Comparison of ENCODE assay signal across 18 cellular contexts in genomic region chr6:150639823-150640331, GRCh38.
"Had no signal": no experiment of that assay in that cellular context is flagged by ENCODE, and none has a peak within 500 bp of the region (broad histone marks: within the 10 kb centered on the region; RNA-seq: fewer than 3 reads in every experiment).

No MANE protein-coding gene starts in this region.

- H3K9me3 ChIP-seq: left ventricle myocardium inferior, testis, upper lobe of left lung had no signal

- H3K27me3 ChIP-seq: testis, upper lobe of left lung had no signal

- H3K27ac Mint-ChIP-seq: activated T-helper 1 cell treated with anti-CD3 and anti-CD28 coated beads, Interleukin-12 subunit alpha, Interleukin-12 subunit beta, Interleukin-2, Interleukin-4 antibody, amounts not matched to agents 30 ng/mL and 10 ng/mL and 1 ng/mL, durations not matched to agents 14 hours and 24 hours and 36 hours; natural killer cell treated with Interleukin-12 subunit alpha and Interleukin-12 subunit beta and Interleukin-15 and Interleukin-18, amount 100 ng/mL, for 72 hours; stimulated activated naive CD8-positive, alpha-beta T cell treated with anti-CD3 and anti-CD28 coated beads, Interleukin-15, amount 100 ng/mL, for 72 hours had no signal

- H3K4me1 ChIP-seq: testis had no signal

- DNase-seq: activated CD4-positive, alpha-beta T cell treated with anti-CD3 and anti-CD28 coated beads, Interleukin-2, amount 50 U/mL, for 1 hour; aorta; cerebellar nuclear complex; effector CD8-positive, alpha-beta T cell; foreskin fibroblast; hippocampal formation; kidney; left ventricle myocardium inferior; mesendoderm; nucleus accumbens; right cardiac atrium; stimulated activated naive CD8-positive, alpha-beta T cell treated with anti-CD3 and anti-CD28 coated beads, Interleukin-15, amount 100 ng/mL, for 72 hours; testis had no signal

- H3K4me3 ChIP-seq: left ventricle myocardium inferior, smooth muscle cell, testis, upper lobe of left lung had no signal

- ATAC-seq: natural killer cell treated with Interleukin-12 subunit alpha and Interleukin-12 subunit beta and Interleukin-15 and Interleukin-18, amount 100 ng/mL, for 72 hours; stimulated activated naive CD8-positive, alpha-beta T cell treated with anti-CD3 and anti-CD28 coated beads, Interleukin-15, amount 100 ng/mL, for 72 hours had no signal

- H3K27me3 Mint-ChIP-seq: progenitor cell of endocrine pancreas had no signal

- H3K27ac ChIP-seq: left ventricle myocardium inferior, testis had no signal

- H3K9me3 Mint-ChIP-seq: activated T-helper 1 cell treated with anti-CD3 and anti-CD28 coated beads, Interleukin-12 subunit alpha, Interleukin-12 subunit beta, Interleukin-2, Interleukin-4 antibody, amounts not matched to agents 30 ng/mL and 10 ng/mL and 1 ng/mL, durations not matched to agents 14 hours and 24 hours and 36 hours; natural killer cell treated with Interleukin-12 subunit alpha and Interleukin-12 subunit beta and Interleukin-15 and Interleukin-18, amount 100 ng/mL, for 72 hours; stimulated activated naive CD8-positive, alpha-beta T cell treated with anti-CD3 and anti-CD28 coated beads, Interleukin-15, amount 100 ng/mL, for 72 hours had no signal

- H3K36me3 Mint-ChIP-seq: natural killer cell treated with Interleukin-12 subunit alpha and Interleukin-12 subunit beta and Interleukin-15 and Interleukin-18, amount 100 ng/mL, for 72 hours had no signal

- H3K4me3 Mint-ChIP-seq: activated T-helper 1 cell treated with anti-CD3 and anti-CD28 coated beads, Interleukin-12 subunit alpha, Interleukin-12 subunit beta, Interleukin-2, Interleukin-4 antibody, amounts not matched to agents 30 ng/mL and 10 ng/mL and 1 ng/mL, durations not matched to agents 14 hours and 24 hours and 36 hours; natural killer cell treated with Interleukin-12 subunit alpha and Interleukin-12 subunit beta and Interleukin-15 and Interleukin-18, amount 100 ng/mL, for 72 hours; stimulated activated naive CD8-positive, alpha-beta T cell treated with anti-CD3 and anti-CD28 coated beads, Interleukin-15, amount 100 ng/mL, for 72 hours had no signal

- H3K36me3 ChIP-seq: left ventricle myocardium inferior, upper lobe of left lung had no signal
